Comparison of ENCODE assay signal across 1 cellular context in genomic region chr17:45020354-45021138, GRCh38.
TF ChIP-seq lines count a peak whose summit lies in the region.

No MANE protein-coding gene starts in this region.

TF ChIP-seq in HepG2, 621 proteins besides CTCF, POLR2A, EP300 and RAD21:
- TF ChIP-seq ZC3H13 (CRISPR knock-in tag; IDR thresholded peaks at IDR 0.05) (0 out of 2 replicates have a peak, but pooled peaks have one; percentile 9), EED (CRISPR knock-in tag; IDR thresholded peaks at IDR 0.05) (0 out of 2 replicates have a peak, but pooled peaks have one; percentile 24), AKAP8 (CRISPR knock-in tag; IDR thresholded peaks at IDR 0.05) (no peak)
